In genomic region chr9:13975628-13976250, GRCh38 we compare ENCODE assay signal across 22 cellular contexts.
A peak's percentile ranks its signal among the peaks of the same experiment; 100 is the strongest.
DNase-seq lines count a peak whose midpoint lies in the region; ATAC-seq and TF ChIP-seq lines count a peak whose summit lies in the region.
"Had no signal": no experiment of that assay in that cellular context is flagged by ENCODE, and none has a peak within 500 bp of the region (broad histone marks: within the 10 kb centered on the region; RNA-seq: fewer than 3 reads in every experiment).

No MANE protein-coding gene starts in this region.

- peaks cover 0 to 27% (median 0%) of the 10 kb centered on the region in 11 experiments; a peak in 6 of 22 replicates for H3K27me3 ChIP-seq in BLaER1 treated with 17β-estradiol and CSF1 and Interleukin-3, amounts not matched to agents 10 nM and 100 nM
- H3K27me3 ChIP-seq: BE2C, Peyer's patch had no signal

- H3K27ac ChIP-seq in BLaER1 treated with 17β-estradiol and CSF1 and Interleukin-3, amounts not matched to agents 10 nM and 100 nM: no peak overlapping the region
- H3K27ac ChIP-seq: Peyer's patch, SK-N-MC had no signal

- H4K20me1 ChIP-seq in BLaER1 treated with 17β-estradiol and CSF1 and Interleukin-3, amounts not matched to agents 10 nM and 100 nM: no peaks in the 10 kb centered on the region

- peak overlapping the region; percentile 79 to 91 (median 88) for H3K27ac Mint-ChIP-seq in nephron
- H3K27ac Mint-ChIP-seq in activated naive CD4-positive, alpha-beta T cell treated with anti-CD3 and anti-CD28 coated beads, Interleukin-2, amount 50 U/mL, for 72 hours: no peak overlapping the region
- H3K27ac Mint-ChIP-seq: CD8-positive, alpha-beta memory T cell; GM23338 had no signal

- no peaks in the 10 kb centered on the region for H3K9me3 Mint-ChIP-seq in nephron
- peaks cover 2 to 5% of the 10 kb centered on the region in 2 donors for H3K9me3 Mint-ChIP-seq in activated naive CD4-positive, alpha-beta T cell treated with anti-CD3 and anti-CD28 coated beads, Interleukin-2, amount 50 U/mL, for 72 hours
- H3K9me3 Mint-ChIP-seq: GM23338 had no signal

- no peaks in the 10 kb centered on the region for H3K9me3 ChIP-seq in BLaER1 treated with 17β-estradiol and CSF1 and Interleukin-3, amounts not matched to agents 10 nM and 100 nM (replicated peaks in 1 of 11)
- H3K9me3 ChIP-seq: BE2C, Peyer's patch had no signal

- peaks cover 81% of the 10 kb centered on the region for H3K4me1 Mint-ChIP-seq in nephron
- H3K4me1 Mint-ChIP-seq: CD8-positive, alpha-beta memory T cell; GM23338 had no signal

- peak; percentile 54 for DNase-seq in LHCN-M2 (ENCODE audit: low read depth)
- DNase-seq in dermis blood vessel endothelial cell: peak; percentile 35
- no peak for DNase-seq in cerebellum (ENCODE audit: low spot score)
- no peak for DNase-seq in activated naive CD4-positive, alpha-beta T cell treated with anti-CD3 and anti-CD28 coated beads, Interleukin-2, amount 50 U/mL, for 72 hours (ENCODE audit: low spot score in 2 of 2)
- no peak for DNase-seq in SIG-M5 treated with dmso at 0.1 percent for 504 hours (lab: John Stamatoyannopoulos, UW; ENCODE audit: unreplicated experiment)
- no peak for DNase-seq in NCI-H774 (lab: John Stamatoyannopoulos, UW)
- DNase-seq: BE2C; CD8-positive, alpha-beta memory T cell; DMS53; HCEC 1CT; IMR-90; NCI-H1417 treated with DMSO at 0.1 percent for 48 hours; NCI-H187 treated with DMSO at 0.1 percent for 48 hours; NCI-H2171; NCI-H446 treated with DMSO at 0.1 percent for 48 hours; NK-92 treated with Interleukin-12 subunit alpha and Interleukin-12 subunit beta, amount 100 ng/mL, for 24 hours; Peyer's patch; Right ventricle myocardium superior had no signal

- H3K36me3 ChIP-seq in BLaER1 treated with 17β-estradiol and CSF1 and Interleukin-3, amounts not matched to agents 10 nM and 100 nM: no peaks in the 10 kb centered on the region
- H3K36me3 ChIP-seq: BE2C, Peyer's patch had no signal

- H3K4me2 ChIP-seq in BLaER1 treated with 17β-estradiol and CSF1 and Interleukin-3, amounts not matched to agents 10 nM and 100 nM: peak overlapping the region; percentile 48 to 70 (median 67); a peak in 18 of 22 replicates
- H3K4me2 ChIP-seq: GM23338 had no signal

- H3K27me3 Mint-ChIP-seq in nephron (ENCODE audit: low read depth): no peaks in the 10 kb centered on the region
- H3K27me3 Mint-ChIP-seq: CD8-positive, alpha-beta memory T cell had no signal

- ATAC-seq in activated naive CD4-positive, alpha-beta T cell treated with anti-CD3 and anti-CD28 coated beads, Interleukin-2, amount 50 U/mL, for 72 hours: no peak
- ATAC-seq: GM23338 had no signal

- no peak overlapping the region for H3K9ac ChIP-seq in BLaER1 treated with 17β-estradiol and CSF1 and Interleukin-3, amounts not matched to agents 10 nM and 100 nM

- peaks cover 36 to 58% (median 48%) of the 10 kb centered on the region in 10 experiments for H3K4me1 ChIP-seq in BLaER1 treated with 17β-estradiol and CSF1 and Interleukin-3, amounts not matched to agents 10 nM and 100 nM
- H3K4me1 ChIP-seq: Peyer's patch had no signal

- no peak overlapping the region for H3K4me3 ChIP-seq in BLaER1 treated with 17β-estradiol and CSF1 and Interleukin-3, amounts not matched to agents 10 nM and 100 nM
- H3K4me3 ChIP-seq: GM23338, Peyer's patch, SK-N-MC had no signal

- TF ChIP-seq CTCF in nephron (IDR thresholded peaks at IDR 0.05; ENCODE audit: unreplicated experiment in 3 of 3): no peak

- H3K36me3 Mint-ChIP-seq in nephron (ENCODE audit: low read depth): no peaks in the 10 kb centered on the region
- peaks cover 0 to 4% of the 10 kb centered on the region in 2 donors for H3K36me3 Mint-ChIP-seq in activated naive CD4-positive, alpha-beta T cell treated with anti-CD3 and anti-CD28 coated beads, Interleukin-2, amount 50 U/mL, for 72 hours
- H3K36me3 Mint-ChIP-seq: CD8-positive, alpha-beta memory T cell had no signal

- H3K4me3 Mint-ChIP-seq in nephron: peak overlapping the region in 1 of 3 experiments; percentile 10
- H3K4me3 Mint-ChIP-seq: CD8-positive, alpha-beta memory T cell; GM23338 had no signal

Comparison
In these comparisons a context has a peak if more than half of its experiments do, and no peak if none do; other contexts are left out.
1. DNase-seq: peak in LHCN-M2 (single experiment) and dermis blood vessel endothelial cell (single experiment); none in cerebellum (single experiment), activated naive CD4-positive, alpha-beta T cell treated with anti-CD3 and anti-CD28 coated beads, Interleukin-2, amount 50 U/mL, for 72 hours (0 of 2), SIG-M5 treated with dmso at 0.1 percent for 504 hours (single experiment) and NCI-H774 (single experiment).
2. H3K27ac Mint-ChIP-seq: peak in nephron (3 of 3); none in activated naive CD4-positive, alpha-beta T cell treated with anti-CD3 and anti-CD28 coated beads, Interleukin-2, amount 50 U/mL, for 72 hours (0 of 2).